1 cellular context compared by ENCODE assay signal in the genomic region with DNA sequence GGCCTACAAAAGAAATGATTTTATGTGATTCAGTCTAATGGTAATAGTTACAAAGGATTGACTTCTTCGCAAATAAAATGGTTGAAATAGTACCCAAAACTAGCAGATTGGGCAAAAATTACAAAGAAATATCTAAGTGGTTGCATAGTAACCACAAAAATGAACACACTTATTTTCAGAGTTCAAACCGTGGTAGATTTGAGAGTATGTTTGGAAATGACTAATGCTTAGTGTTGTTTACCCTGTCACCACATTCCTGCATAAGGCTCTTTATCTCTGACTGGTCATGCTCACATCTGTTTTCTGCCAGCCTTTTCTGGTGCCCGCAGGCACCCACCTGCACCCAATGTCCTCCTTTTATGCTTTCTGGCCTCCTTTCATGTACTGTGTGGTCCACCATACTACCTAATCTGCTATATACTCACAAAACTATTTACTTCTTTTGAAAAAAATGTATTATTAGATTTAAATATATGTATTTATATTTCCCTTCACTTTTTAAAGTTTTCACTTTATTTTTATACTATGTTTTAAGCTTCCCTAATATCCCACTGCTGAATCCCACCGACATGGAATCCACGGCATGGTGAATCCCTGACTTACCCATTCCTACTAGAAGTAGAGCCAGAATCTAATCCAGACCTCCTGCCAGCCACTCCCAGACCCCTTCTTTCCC.
TF ChIP-seq lines count a peak whose summit lies in the region.

No MANE protein-coding gene starts in this region.

TF ChIP-seq in GM12878, 131 proteins besides CTCF, POLR2A, EP300 and RAD21 (continued from another document and continues in another):
- TF ChIP-seq, protein P1, sequence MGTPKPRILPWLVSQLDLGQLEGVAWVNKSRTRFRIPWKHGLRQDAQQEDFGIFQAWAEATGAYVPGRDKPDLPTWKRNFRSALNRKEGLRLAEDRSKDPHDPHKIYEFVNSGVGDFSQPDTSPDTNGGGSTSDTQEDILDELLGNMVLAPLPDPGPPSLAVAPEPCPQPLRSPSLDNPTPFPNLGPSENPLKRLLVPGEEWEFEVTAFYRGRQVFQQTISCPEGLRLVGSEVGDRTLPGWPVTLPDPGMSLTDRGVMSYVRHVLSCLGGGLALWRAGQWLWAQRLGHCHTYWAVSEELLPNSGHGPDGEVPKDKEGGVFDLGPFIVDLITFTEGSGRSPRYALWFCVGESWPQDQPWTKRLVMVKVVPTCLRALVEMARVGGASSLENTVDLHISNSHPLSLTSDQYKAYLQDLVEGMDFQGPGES (IDR thresholded peaks at IDR 0.05) = no peak
- TF ChIP-seq CBFB (IDR thresholded peaks at IDR 0.05; ENCODE audit: low read depth) (peak; percentile 50; the same call in 1 of the 2 replicates), ZBTB4 (CRISPR knock-in tag; IDR thresholded peaks at IDR 0.05) (no peak), TARDBP (IDR thresholded peaks at IDR 0.05; ENCODE audit: borderline replicate concordance) (no peak), SMARCA5 (IDR thresholded peaks at IDR 0.05) (no peak), ESRRA (IDR thresholded peaks at IDR 0.05; ENCODE audit: low read length) (no peak), JUNB (IDR thresholded peaks at IDR 0.05) (peak; percentile 89), POU2F2 (IDR thresholded peaks at IDR 0.05; ENCODE audit: borderline replicate concordance, low read depth, low read length) (peak; percentile 35; the same call in 1 of the 3 replicates), MXI1 (IDR thresholded peaks at IDR 0.05; ENCODE audit: low read depth, low read length) (no peak), MYB (IDR thresholded peaks at IDR 0.05; ENCODE audit: borderline replicate concordance, low read depth, low read length) (no peak), PAX5 (IDR thresholded peaks at IDR 0.05; ENCODE audit: borderline replicate concordance, low read depth, low read length) (0 out of 2 replicates have a peak, but pooled peaks have one; percentile 29), NR2F1 (conservative IDR thresholded peaks at IDR 0.05) (no peak), CREB1 (IDR thresholded peaks at IDR 0.05; ENCODE audit: low read depth) (no peak), SPI1 (IDR thresholded peaks at IDR 0.05; ENCODE audit: borderline replicate concordance, insufficient read depth, low read depth, low read length) (no peak), RELB (IDR thresholded peaks at IDR 0.05; ENCODE audit: low read depth) (peak; percentile 47; the same call in 1 of the 2 replicates), IKZF2 (IDR thresholded peaks at IDR 0.05) (peak; percentile 57 to 74), ELK1 (IDR thresholded peaks at IDR 0.05; ENCODE audit: low read depth, low read length) (no peak), BHLHE40 (IDR thresholded peaks at IDR 0.05; ENCODE audit: borderline replicate concordance in 1 of 2, low read depth in 2 of 2, low read length in 1 of 2) (peak in 1 of 2 experiments; percentile 22; a peak in 1 of 4 replicates), ZZZ3 (IDR thresholded peaks at IDR 0.05; ENCODE audit: control insufficient read depth, insufficient read length, low read depth) (no peak), YBX1 (IDR thresholded peaks at IDR 0.05) (no peak), ZSCAN29 (IDR thresholded peaks at IDR 0.05) (no peak), SKIL (IDR thresholded peaks at IDR 0.05; ENCODE audit: low read depth, poor library complexity, severe bottlenecking) (peak; percentile 61), WRNIP1 (IDR thresholded peaks at IDR 0.05; ENCODE audit: borderline replicate concordance, low read depth, low read length) (no peak), TCF12 (IDR thresholded peaks at IDR 0.05; ENCODE audit: low read depth, low read length) (peak; percentile 63), MTA2 (IDR thresholded peaks at IDR 0.05; ENCODE audit: low read depth) (peak; percentile 73), POLR2AphosphoS5 (IDR thresholded peaks at IDR 0.05; ENCODE audit: low read length) (no peak), CREM (IDR thresholded peaks at IDR 0.05; ENCODE audit: low read depth) (peak; percentile 70), DPF2 (IDR thresholded peaks at IDR 0.05) (peak; percentile 58; the same call in 1 of the 2 replicates)
- TF ChIP-seq, protein P2, sequence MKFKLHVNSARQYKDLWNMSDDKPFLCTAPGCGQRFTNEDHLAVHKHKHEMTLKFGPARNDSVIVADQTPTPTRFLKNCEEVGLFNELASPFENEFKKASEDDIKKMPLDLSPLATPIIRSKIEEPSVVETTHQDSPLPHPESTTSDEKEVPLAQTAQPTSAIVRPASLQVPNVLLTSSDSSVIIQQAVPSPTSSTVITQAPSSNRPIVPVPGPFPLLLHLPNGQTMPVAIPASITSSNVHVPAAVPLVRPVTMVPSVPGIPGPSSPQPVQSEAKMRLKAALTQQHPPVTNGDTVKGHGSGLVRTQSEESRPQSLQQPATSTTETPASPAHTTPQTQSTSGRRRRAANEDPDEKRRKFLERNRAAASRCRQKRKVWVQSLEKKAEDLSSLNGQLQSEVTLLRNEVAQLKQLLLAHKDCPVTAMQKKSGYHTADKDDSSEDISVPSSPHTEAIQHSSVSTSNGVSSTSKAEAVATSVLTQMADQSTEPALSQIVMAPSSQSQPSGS (IDR thresholded peaks at IDR 0.05; ENCODE audit: low read length) = peak; percentile 76
- TF ChIP-seq, protein P3, sequence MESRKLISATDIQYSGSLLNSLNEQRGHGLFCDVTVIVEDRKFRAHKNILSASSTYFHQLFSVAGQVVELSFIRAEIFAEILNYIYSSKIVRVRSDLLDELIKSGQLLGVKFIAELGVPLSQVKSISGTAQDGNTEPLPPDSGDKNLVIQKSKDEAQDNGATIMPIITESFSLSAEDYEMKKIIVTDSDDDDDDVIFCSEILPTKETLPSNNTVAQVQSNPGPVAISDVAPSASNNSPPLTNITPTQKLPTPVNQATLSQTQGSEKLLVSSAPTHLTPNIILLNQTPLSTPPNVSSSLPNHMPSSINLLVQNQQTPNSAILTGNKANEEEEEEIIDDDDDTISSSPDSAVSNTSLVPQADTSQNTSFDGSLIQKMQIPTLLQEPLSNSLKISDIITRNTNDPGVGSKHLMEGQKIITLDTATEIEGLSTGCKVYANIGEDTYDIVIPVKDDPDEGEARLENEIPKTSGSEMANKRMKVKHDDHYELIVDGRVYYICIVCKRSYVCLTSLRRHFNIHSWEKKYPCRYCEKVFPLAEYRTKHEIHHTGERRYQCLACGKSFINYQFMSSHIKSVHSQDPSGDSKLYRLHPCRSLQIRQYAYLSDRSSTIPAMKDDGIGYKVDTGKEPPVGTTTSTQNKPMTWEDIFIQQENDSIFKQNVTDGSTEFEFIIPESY (IDR thresholded peaks at IDR 0.05) = no peak
- TF ChIP-seq, protein P4, sequence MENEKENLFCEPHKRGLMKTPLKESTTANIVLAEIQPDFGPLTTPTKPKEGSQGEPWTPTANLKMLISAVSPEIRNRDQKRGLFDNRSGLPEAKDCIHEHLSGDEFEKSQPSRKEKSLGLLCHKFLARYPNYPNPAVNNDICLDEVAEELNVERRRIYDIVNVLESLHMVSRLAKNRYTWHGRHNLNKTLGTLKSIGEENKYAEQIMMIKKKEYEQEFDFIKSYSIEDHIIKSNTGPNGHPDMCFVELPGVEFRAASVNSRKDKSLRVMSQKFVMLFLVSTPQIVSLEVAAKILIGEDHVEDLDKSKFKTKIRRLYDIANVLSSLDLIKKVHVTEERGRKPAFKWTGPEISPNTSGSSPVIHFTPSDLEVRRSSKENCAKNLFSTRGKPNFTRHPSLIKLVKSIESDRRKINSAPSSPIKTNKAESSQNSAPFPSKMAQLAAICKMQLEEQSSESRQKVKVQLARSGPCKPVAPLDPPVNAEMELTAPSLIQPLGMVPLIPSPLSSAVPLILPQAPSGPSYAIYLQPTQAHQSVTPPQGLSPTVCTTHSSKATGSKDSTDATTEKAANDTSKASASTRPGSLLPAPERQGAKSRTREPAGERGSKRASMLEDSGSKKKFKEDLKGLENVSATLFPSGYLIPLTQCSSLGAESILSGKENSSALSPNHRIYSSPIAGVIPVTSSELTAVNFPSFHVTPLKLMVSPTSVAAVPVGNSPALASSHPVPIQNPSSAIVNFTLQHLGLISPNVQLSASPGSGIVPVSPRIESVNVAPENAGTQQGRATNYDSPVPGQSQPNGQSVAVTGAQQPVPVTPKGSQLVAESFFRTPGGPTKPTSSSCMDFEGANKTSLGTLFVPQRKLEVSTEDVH (IDR thresholded peaks at IDR 0.05; ENCODE audit: low read depth, partially characterized antibody) = no peak
- TF ChIP-seq, protein P5, sequence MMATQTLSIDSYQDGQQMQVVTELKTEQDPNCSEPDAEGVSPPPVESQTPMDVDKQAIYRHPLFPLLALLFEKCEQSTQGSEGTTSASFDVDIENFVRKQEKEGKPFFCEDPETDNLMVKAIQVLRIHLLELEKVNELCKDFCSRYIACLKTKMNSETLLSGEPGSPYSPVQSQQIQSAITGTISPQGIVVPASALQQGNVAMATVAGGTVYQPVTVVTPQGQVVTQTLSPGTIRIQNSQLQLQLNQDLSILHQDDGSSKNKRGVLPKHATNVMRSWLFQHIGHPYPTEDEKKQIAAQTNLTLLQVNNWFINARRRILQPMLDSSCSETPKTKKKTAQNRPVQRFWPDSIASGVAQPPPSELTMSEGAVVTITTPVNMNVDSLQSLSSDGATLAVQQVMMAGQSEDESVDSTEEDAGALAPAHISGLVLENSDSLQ (IDR thresholded peaks at IDR 0.05) = no peak
- TF ChIP-seq, protein P6, sequence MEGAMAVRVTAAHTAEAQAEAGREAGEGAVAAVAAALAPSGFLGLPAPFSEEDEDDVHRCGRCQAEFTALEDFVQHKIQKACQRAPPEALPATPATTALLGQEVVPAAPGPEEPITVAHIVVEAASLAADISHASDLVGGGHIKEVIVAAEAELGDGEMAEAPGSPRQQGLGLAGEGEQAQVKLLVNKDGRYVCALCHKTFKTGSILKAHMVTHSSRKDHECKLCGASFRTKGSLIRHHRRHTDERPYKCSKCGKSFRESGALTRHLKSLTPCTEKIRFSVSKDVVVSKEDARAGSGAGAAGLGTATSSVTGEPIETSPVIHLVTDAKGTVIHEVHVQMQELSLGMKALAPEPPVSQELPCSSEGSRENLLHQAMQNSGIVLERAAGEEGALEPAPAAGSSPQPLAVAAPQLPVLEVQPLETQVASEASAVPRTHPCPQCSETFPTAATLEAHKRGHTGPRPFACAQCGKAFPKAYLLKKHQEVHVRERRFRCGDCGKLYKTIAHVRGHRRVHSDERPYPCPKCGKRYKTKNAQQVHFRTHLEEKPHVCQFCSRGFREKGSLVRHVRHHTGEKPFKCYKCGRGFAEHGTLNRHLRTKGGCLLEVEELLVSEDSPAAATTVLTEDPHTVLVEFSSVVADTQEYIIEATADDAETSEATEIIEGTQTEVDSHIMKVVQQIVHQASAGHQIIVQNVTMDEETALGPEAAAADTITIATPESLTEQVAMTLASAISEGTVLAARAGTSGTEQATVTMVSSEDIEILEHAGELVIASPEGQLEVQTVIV (IDR thresholded peaks at IDR 0.05; ENCODE audit: borderline replicate concordance, partially characterized antibody) = no peak
